ENCODE assay signal across 1 cellular context in genomic region chr1:58932820-58933598, GRCh38.
TF ChIP-seq lines count a peak whose summit lies in the region.

No MANE protein-coding gene starts in this region.

TF ChIP-seq in WTC11, 78 proteins besides CTCF, POLR2A, EP300 and RAD21 (continued from another document):
- TF ChIP-seq AFF4 (CRISPR knock-in tag; IDR thresholded peaks at IDR 0.05; ENCODE audit: borderline replicate concordance) (no peak), USF1 (CRISPR knock-in tag; IDR thresholded peaks at IDR 0.05) (no peak), ERG (CRISPR knock-in tag; IDR thresholded peaks at IDR 0.05) (no peak), MAX (CRISPR knock-in tag; IDR thresholded peaks at IDR 0.05) (no peak), JAZF1 (CRISPR knock-in tag; IDR thresholded peaks at IDR 0.05) (no peak), ZNF532 (CRISPR knock-in tag; IDR thresholded peaks at IDR 0.05; ENCODE audit: borderline replicate concordance) (no peak), ZNF219 (CRISPR knock-in tag; IDR thresholded peaks at IDR 0.05; ENCODE audit: borderline replicate concordance) (no peak), FOXP4 (CRISPR knock-in tag; IDR thresholded peaks at IDR 0.05) (no peak), FOXK1 (CRISPR knock-in tag; IDR thresholded peaks at IDR 0.05) (no peak), CREM (CRISPR knock-in tag; IDR thresholded peaks at IDR 0.05) (no peak), NR3C1 (CRISPR knock-in tag; conservative IDR thresholded peaks at IDR 0.05; ENCODE audit: low read depth) (no peak), ZBTB43 (CRISPR knock-in tag; IDR thresholded peaks at IDR 0.05) (no peak), SOX15 (CRISPR knock-in tag; IDR thresholded peaks at IDR 0.05) (no peak), SMAD4 (CRISPR knock-in tag; IDR thresholded peaks at IDR 0.05) (no peak)
